In genomic region chr2:111897924-111898702, GRCh38 we compare ENCODE assay signal across 1 cellular context.
TF ChIP-seq lines count a peak whose summit lies in the region.

Gene MERTK, plus strand, starts transcription at chr2:111898607. Its CDS starts 129 bp downstream, at chr2:111898736.

TF ChIP-seq in HepG2, 621 proteins besides CTCF, POLR2A, EP300 and RAD21 (continued from another document and continues in another):
- TF ChIP-seq CERS6 (CRISPR knock-in tag; IDR thresholded peaks at IDR 0.05) (no peak), PITX1 (CRISPR knock-in tag; IDR thresholded peaks at IDR 0.05) (peak; percentile 28; the same call in 1 of the 2 replicates), KDM5A (IDR thresholded peaks at IDR 0.05; ENCODE audit: borderline replicate concordance, low read length) (peak; percentile 57; the same call in 1 of the 2 replicates), NCOA2 (CRISPR knock-in tag; IDR thresholded peaks at IDR 0.05) (peak; percentile 45; the same call in 1 of the 2 replicates), ZEB1 (IDR thresholded peaks at IDR 0.05; ENCODE audit: insufficient replicate concordance, low read depth) (no peak), SMYD3 (CRISPR knock-in tag; IDR thresholded peaks at IDR 0.05) (no peak), PAX8 (CRISPR knock-in tag; IDR thresholded peaks at IDR 0.05; ENCODE audit: borderline replicate concordance) (no peak), HBP1 (CRISPR knock-in tag; IDR thresholded peaks at IDR 0.05; ENCODE audit: low read depth) (peak; percentile 63), ZNF343 (CRISPR knock-in tag; IDR thresholded peaks at IDR 0.05) (no peak), ZNF18 (CRISPR knock-in tag; IDR thresholded peaks at IDR 0.05; ENCODE audit: insufficient replicate concordance) (no peak), FOXA1 (IDR thresholded peaks at IDR 0.05) (no peak), FOXA1 (CRISPR knock-in tag; IDR thresholded peaks at IDR 0.05) (peak; percentile 30), PAF1 (CRISPR knock-in tag; IDR thresholded peaks at IDR 0.05) (no peak), NR2F1 (CRISPR knock-in tag; IDR thresholded peaks at IDR 0.05) (peak; percentile 47 to 84; a peak in 3 of 4 replicates), ZNF501 (CRISPR knock-in tag; IDR thresholded peaks at IDR 0.05) (peak; percentile 92), POLR2G (IDR thresholded peaks at IDR 0.05; ENCODE audit: low read depth, low read length) (peak; percentile 98), HDAC6 (IDR thresholded peaks at IDR 0.05; ENCODE audit: low read depth, low read length) (no peak), SMAD3 (CRISPR knock-in tag; IDR thresholded peaks at IDR 0.05) (peak; percentile 87), ZNF660 (CRISPR knock-in tag; IDR thresholded peaks at IDR 0.05; ENCODE audit: borderline replicate concordance, low read depth) (no peak), GLI4 (CRISPR knock-in tag; IDR thresholded peaks at IDR 0.05; ENCODE audit: borderline replicate concordance) (peak; percentile 28; the same call in 1 of the 2 replicates), ARHGAP35 (CRISPR knock-in tag; IDR thresholded peaks at IDR 0.05; ENCODE audit: borderline replicate concordance) (0 out of 2 replicates have a peak, but pooled peaks have one; percentile 65), ZNF609 (CRISPR knock-in tag; IDR thresholded peaks at IDR 0.05; ENCODE audit: borderline replicate concordance) (no peak; the same call in 1 of the 2 replicates), ZFP82 (CRISPR knock-in tag; IDR thresholded peaks at IDR 0.05; ENCODE audit: borderline replicate concordance) (peak; percentile 99), MYNN (CRISPR knock-in tag; IDR thresholded peaks at IDR 0.05; ENCODE audit: low read depth) (peak; percentile 45; the same call in 1 of the 2 replicates), SRSF9 (IDR thresholded peaks at IDR 0.05; ENCODE audit: borderline replicate concordance, insufficient read depth, low read depth, low read length, poor library complexity, severe bottlenecking) (no peak), KLF11 (CRISPR knock-in tag; IDR thresholded peaks at IDR 0.05) (0 out of 2 replicates have a peak, but pooled peaks have one; percentile 75), ZNF720 (CRISPR knock-in tag; IDR thresholded peaks at IDR 0.05) (no peak), ZNF776 (CRISPR knock-in tag; IDR thresholded peaks at IDR 0.05) (no peak; the same call in 1 of the 2 replicates), CENPBD1 (CRISPR knock-in tag; IDR thresholded peaks at IDR 0.05; ENCODE audit: borderline replicate concordance, low read depth) (no peak; the same call in 1 of the 2 replicates), ZNF841 (CRISPR knock-in tag; IDR thresholded peaks at IDR 0.05; ENCODE audit: borderline replicate concordance) (no peak; the same call in 1 of the 2 replicates), BORCS8-MEF2B (CRISPR knock-in tag; IDR thresholded peaks at IDR 0.05) (peak; percentile 75), THRA (CRISPR knock-in tag; IDR thresholded peaks at IDR 0.05; ENCODE audit: borderline replicate concordance) (no peak; the same call in 1 of the 2 replicates), ARNTL (CRISPR knock-in tag; IDR thresholded peaks at IDR 0.05) (no peak; the same call in 1 of the 2 replicates), HOXD1 (CRISPR knock-in tag; IDR thresholded peaks at IDR 0.05) (0 out of 2 replicates have a peak, but pooled peaks have one; percentile 44), ZNF629 (CRISPR knock-in tag; conservative IDR thresholded peaks at IDR 0.05) (0 out of 2 replicates have a peak, but pooled peaks have one; percentile 29), CHCHD3 (CRISPR knock-in tag; IDR thresholded peaks at IDR 0.05) (peak; percentile 3; the same call in 1 of the 2 replicates), ZNF431 (CRISPR knock-in tag; IDR thresholded peaks at IDR 0.05; ENCODE audit: borderline replicate concordance, low read depth) (peak; percentile 91), ZNF235 (CRISPR knock-in tag; IDR thresholded peaks at IDR 0.05; ENCODE audit: borderline replicate concordance) (no peak), ZNF253 (CRISPR knock-in tag; IDR thresholded peaks at IDR 0.05; ENCODE audit: borderline replicate concordance) (0 out of 2 replicates have a peak, but pooled peaks have one; percentile 56), HMG20A (CRISPR knock-in tag; IDR thresholded peaks at IDR 0.05; ENCODE audit: borderline replicate concordance) (no peak), DZIP1 (CRISPR knock-in tag; IDR thresholded peaks at IDR 0.05) (no peak; the same call in 1 of the 2 replicates), ZNF850 (CRISPR knock-in tag; conservative IDR thresholded peaks at IDR 0.05) (peak; percentile 85; the same call in 1 of the 2 replicates), ZNF549 (CRISPR knock-in tag; IDR thresholded peaks at IDR 0.05) (no peak), TERF1 (CRISPR knock-in tag; IDR thresholded peaks at IDR 0.05) (no peak), TRAFD1 (CRISPR knock-in tag; IDR thresholded peaks at IDR 0.05; ENCODE audit: borderline replicate concordance) (no peak), MIER3 (CRISPR knock-in tag; IDR thresholded peaks at IDR 0.05; ENCODE audit: borderline replicate concordance) (peak; percentile 39; the same call in 1 of the 2 replicates), XBP1 (CRISPR knock-in tag; IDR thresholded peaks at IDR 0.05) (no peak), JUND (CRISPR knock-in tag; IDR thresholded peaks at IDR 0.05) (no peak), ZNF577 (CRISPR knock-in tag; IDR thresholded peaks at IDR 0.05; ENCODE audit: borderline replicate concordance, low read depth) (no peak), ZFP36L2 (CRISPR knock-in tag; IDR thresholded peaks at IDR 0.05) (no peak), ETV6 (CRISPR knock-in tag; conservative IDR thresholded peaks at IDR 0.05) (peak; percentile 79; the same call in 1 of the 2 replicates), JARID2 (CRISPR knock-in tag; IDR thresholded peaks at IDR 0.05; ENCODE audit: insufficient replicate concordance) (peak; percentile 89)
